In the genomic region with DNA sequence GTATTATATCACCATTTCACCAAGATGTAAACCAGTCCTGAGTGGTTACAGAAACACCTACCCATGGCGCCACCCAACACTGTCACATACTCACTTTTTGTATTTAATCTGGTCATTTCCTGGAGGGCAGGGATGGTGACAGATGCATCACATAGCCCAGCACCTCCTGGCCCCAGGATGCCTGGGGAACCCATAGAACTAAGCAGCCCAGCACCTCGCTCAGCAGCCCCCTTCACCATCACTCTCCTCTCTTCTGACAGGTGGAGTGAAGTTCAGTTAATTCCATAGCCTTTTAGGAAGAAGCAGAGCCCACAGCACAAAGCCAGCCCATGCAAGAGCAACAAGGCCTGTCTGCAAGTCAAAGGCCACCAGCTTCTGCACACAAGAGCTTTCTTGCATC, we compare ENCODE assay signal across 8 cellular contexts.
"Had no signal": no experiment of that assay in that cellular context is flagged by ENCODE, and none has a peak within 500 bp of the region (broad histone marks: within the 10 kb centered on the region; RNA-seq: fewer than 3 reads in every experiment).

No MANE protein-coding gene starts in this region.

- DNase-seq: GDM1, GF-D8 had no signal

- ATAC-seq: GM12878 had no signal

- H3K4me3 ChIP-seq: GM12878 had no signal

- FAIRE-seq: G401.6, GM12878, GM12891, GM12892, GM18507, GM19239 had no signal
